In the genomic region with DNA sequence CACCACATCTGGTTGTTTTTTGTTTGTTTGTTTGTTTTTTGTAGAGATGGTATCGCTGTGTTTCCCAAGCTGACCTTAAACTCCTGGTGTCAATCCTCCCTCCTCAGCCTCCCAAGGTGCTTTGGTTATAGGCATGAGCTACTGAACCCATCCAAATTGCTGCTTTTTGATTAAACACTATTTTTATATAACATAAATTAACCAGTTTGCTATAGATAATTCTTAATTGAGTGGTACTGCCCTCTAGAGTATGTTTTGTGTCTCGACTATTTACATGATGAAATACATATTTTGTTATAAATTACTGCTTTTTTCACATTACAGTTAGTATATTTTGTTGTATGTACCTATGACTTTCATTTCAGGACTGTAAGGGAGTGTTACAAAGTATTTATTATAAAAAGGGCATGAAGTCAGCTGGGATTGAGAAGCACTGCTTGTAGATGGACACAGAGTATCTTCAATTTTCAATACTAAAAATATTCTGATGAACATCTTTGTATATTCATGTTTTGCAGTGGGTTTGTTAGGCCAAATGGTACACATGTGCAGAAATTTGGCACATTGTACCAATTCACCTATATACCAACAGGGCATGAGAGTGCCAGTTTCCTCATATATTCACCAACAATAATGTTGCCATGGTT, we compare ENCODE assay signal across 10 cellular contexts. TPM values are rescaled to one million over a fixed set of nuclear protein-coding genes. Genes with fewer than 3 reads are reported as not detected.
DNase-seq lines count a peak whose midpoint lies in the region; ATAC-seq and TF ChIP-seq lines count a peak whose summit lies in the region.
"Had no signal": no experiment of that assay in that cellular context is flagged by ENCODE, and none has a peak within 500 bp of the region (broad histone marks: within the 10 kb centered on the region; RNA-seq: fewer than 3 reads in every experiment).

No MANE protein-coding gene starts in this region.

- ATAC-seq in SK-N-SH treated with all-trans-retinoic acid at 6 μM for 48 hours = no peak
- no peak for ATAC-seq in GM21528 (IDR thresholded peaks at IDR 0.05; ENCODE audit: low FRiP score, unreplicated experiment)

- DNase-seq in SK-N-SH = peak; percentile 14
- peak; percentile 40 for DNase-seq in NAMALWA (ENCODE audit: low spot score)
- DNase-seq in dorsolateral prefrontal cortex = no peak
- peak; percentile 27 for DNase-seq in pons (ENCODE audit: low spot score)
- DNase-seq in stomach = no peak
- no peak for DNase-seq in NCI-H2227 (lab: John Stamatoyannopoulos, UW; ENCODE audit: unreplicated experiment)
- DNase-seq: occipital lobe had no signal

- H3K36me3 ChIP-seq in SK-N-SH (replicated peaks in 1 of 2; ENCODE audit: control insufficient read depth in 1 of 2, insufficient read depth in 2 of 2, low read length in 1 of 2) (no peaks in the 10 kb centered on the region), stomach (no peaks in the 10 kb centered on the region)
- H3K36me3 ChIP-seq: BLaER1 treated with 17β-estradiol and CSF1 and Interleukin-3, amounts not matched to agents 10 nM and 100 nM had no signal

- H3K9me3 ChIP-seq in SK-N-SH (no peaks in the 10 kb centered on the region), stomach (no peaks in the 10 kb centered on the region)

- H3K4me1 ChIP-seq in SK-N-SH (ENCODE audit: control insufficient read depth in 1 of 2, insufficient read depth in 2 of 2, low read depth in 1 of 2, low read length in 1 of 2) (no peaks in the 10 kb centered on the region), stomach (no peaks in the 10 kb centered on the region)
- H3K4me1 ChIP-seq: BLaER1 treated with 17β-estradiol and CSF1 and Interleukin-3, amounts not matched to agents 10 nM and 100 nM had no signal

- no peaks in the 10 kb centered on the region for H3K79me2 ChIP-seq in SK-N-SH (ENCODE audit: insufficient read depth)

- H3K9ac ChIP-seq in SK-N-SH = no peak overlapping the region
- H3K9ac ChIP-seq: BLaER1 treated with 17β-estradiol and CSF1 and Interleukin-3, amounts not matched to agents 10 nM and 100 nM had no signal

- WGBS in SK-N-SH (ENCODE audit: low lambda C conversion rate) = 45% methylated on average over 2 of the region's 2 CpGs
- 62 to 69% (median 68%) methylated on average over 2 of the region's 2 CpGs for WGBS in stomach, 5 donors

- TF ChIP-seq EP300 in SK-N-SH (IDR thresholded peaks at IDR 0.05; ENCODE audit: borderline replicate concordance in 1 of 2, low read depth in 1 of 2, low read length in 1 of 2) (no peak), stomach (IDR thresholded peaks at IDR 0.05) (no peak)

- TF ChIP-seq CTCF in SK-N-SH (IDR thresholded peaks at IDR 0.05) (peak; percentile 64), dorsolateral prefrontal cortex (IDR thresholded peaks at IDR 0.05 in 54 of 56, conservative IDR thresholded peaks at IDR 0.05 in 2 of 56; ENCODE audit: low read depth in 1 of 56, partially characterized antibody in 56 of 56) (peak in 54 of 56 donors; percentile 12 to 73 (median 49)), stomach (IDR thresholded peaks at IDR 0.05) (peak in 1 of 7 experiments; percentile 27)

- H3K4me3 ChIP-seq in SK-N-SH (ENCODE audit: low read depth in 2 of 2, low read length in 1 of 2) = no peak overlapping the region
- H3K4me3 ChIP-seq in dorsolateral prefrontal cortex = no peak overlapping the region
- no peak overlapping the region for H3K4me3 ChIP-seq in stomach
- H3K4me3 ChIP-seq: BLaER1 treated with 17β-estradiol and CSF1 and Interleukin-3, amounts not matched to agents 10 nM and 100 nM had no signal

- CTCF ChIA-PET in SK-N-SH (lab: Yijun Ruan, JAX) = interaction anchor here (0.6 to 3.3 kb wide), 9 partner anchors 13 to 873 kb away, joined by 3 to 19 read pairs (median 3); a partner anchor contains a TSS

- H3K27me3 ChIP-seq in SK-N-SH (ENCODE audit: insufficient read depth) (no peaks in the 10 kb centered on the region; the same call in 1 of the 2 replicates), dorsolateral prefrontal cortex (no peaks in the 10 kb centered on the region), stomach (no peaks in the 10 kb centered on the region)
- H3K27me3 ChIP-seq: BLaER1 treated with 17β-estradiol and CSF1 and Interleukin-3, amounts not matched to agents 10 nM and 100 nM had no signal

- TF ChIP-seq RAD21 in SK-N-SH (IDR thresholded peaks at IDR 0.05; ENCODE audit: low read length) = peak; percentile 43

- POLR2A ChIA-PET in SK-N-SH (lab: Yijun Ruan, JAX) = no interaction called here

- no peak overlapping the region for H3K4me2 ChIP-seq in SK-N-SH
- H3K4me2 ChIP-seq: BLaER1 treated with 17β-estradiol and CSF1 and Interleukin-3, amounts not matched to agents 10 nM and 100 nM had no signal

- H3K9me2 ChIP-seq in SK-N-SH = no peaks in the 10 kb centered on the region

- no peaks in the 10 kb centered on the region for H4K20me1 ChIP-seq in SK-N-SH (ENCODE audit: insufficient read depth)
- H4K20me1 ChIP-seq: BLaER1 treated with 17β-estradiol and CSF1 and Interleukin-3, amounts not matched to agents 10 nM and 100 nM had no signal

- no peak overlapping the region for H2AFZ ChIP-seq in SK-N-SH (ENCODE audit: low read depth)

- intact Hi-C loops in dorsolateral prefrontal cortex (cut with DNase I) = no loop called here
- intact Hi-C loops in stomach (cut with DNase I; ENCODE audit: low total_unique reads) = no loop called here

- H3K27ac ChIP-seq in SK-N-SH (ENCODE audit: low read depth in 2 of 2, low read length in 1 of 2) (no peak overlapping the region), dorsolateral prefrontal cortex (no peak overlapping the region), stomach (no peak overlapping the region)
- H3K27ac ChIP-seq: BLaER1 treated with 17β-estradiol and CSF1 and Interleukin-3, amounts not matched to agents 10 nM and 100 nM had no signal

- no peak for TF ChIP-seq POLR2A in stomach (IDR thresholded peaks at IDR 0.05)

- H3F3A ChIP-seq in SK-N-SH (replicated peaks; ENCODE audit: insufficient read depth) = no peaks in the 10 kb centered on the region

TF ChIP-seq in SK-N-SH, 30 proteins besides CTCF, POLR2A, EP300 and RAD21:
- TF ChIP-seq CHD2 (IDR thresholded peaks at IDR 0.05; ENCODE audit: low read length, partially characterized antibody) = no peak
- TF ChIP-seq MEF2A (IDR thresholded peaks at IDR 0.05; ENCODE audit: borderline replicate concordance, low read depth) = no peak
- TF ChIP-seq ELF1 (IDR thresholded peaks at IDR 0.05) = no peak
- TF ChIP-seq NRF1 (IDR thresholded peaks at IDR 0.05; ENCODE audit: low read depth, low read length) = no peak
- TF ChIP-seq EZH2phosphoT487 (IDR thresholded peaks at IDR 0.05; ENCODE audit: borderline replicate concordance, low read depth) = no peak
- TF ChIP-seq GABPA (IDR thresholded peaks at IDR 0.05; ENCODE audit: low read depth) = no peak
- TF ChIP-seq TCF12 (IDR thresholded peaks at IDR 0.05) = no peak

TF ChIP-seq in SK-N-SH treated with all-trans-retinoic acid at 6 μM for 48 hours, 23 proteins besides CTCF, POLR2A, EP300 and RAD21:
- TF ChIP-seq, protein P1, sequence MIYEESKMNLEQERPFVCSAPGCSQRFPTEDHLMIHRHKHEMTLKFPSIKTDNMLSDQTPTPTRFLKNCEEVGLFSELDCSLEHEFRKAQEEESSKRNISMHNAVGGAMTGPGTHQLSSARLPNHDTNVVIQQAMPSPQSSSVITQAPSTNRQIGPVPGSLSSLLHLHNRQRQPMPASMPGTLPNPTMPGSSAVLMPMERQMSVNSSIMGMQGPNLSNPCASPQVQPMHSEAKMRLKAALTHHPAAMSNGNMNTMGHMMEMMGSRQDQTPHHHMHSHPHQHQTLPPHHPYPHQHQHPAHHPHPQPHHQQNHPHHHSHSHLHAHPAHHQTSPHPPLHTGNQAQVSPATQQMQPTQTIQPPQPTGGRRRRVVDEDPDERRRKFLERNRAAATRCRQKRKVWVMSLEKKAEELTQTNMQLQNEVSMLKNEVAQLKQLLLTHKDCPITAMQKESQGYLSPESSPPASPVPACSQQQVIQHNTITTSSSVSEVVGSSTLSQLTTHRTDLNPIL (CRISPR knock-in tag; IDR thresholded peaks at IDR 0.05; ENCODE audit: low read depth) = no peak
- TF ChIP-seq ISL1 (CRISPR knock-in tag; IDR thresholded peaks at IDR 0.05) = no peak
- TF ChIP-seq, protein P2, sequence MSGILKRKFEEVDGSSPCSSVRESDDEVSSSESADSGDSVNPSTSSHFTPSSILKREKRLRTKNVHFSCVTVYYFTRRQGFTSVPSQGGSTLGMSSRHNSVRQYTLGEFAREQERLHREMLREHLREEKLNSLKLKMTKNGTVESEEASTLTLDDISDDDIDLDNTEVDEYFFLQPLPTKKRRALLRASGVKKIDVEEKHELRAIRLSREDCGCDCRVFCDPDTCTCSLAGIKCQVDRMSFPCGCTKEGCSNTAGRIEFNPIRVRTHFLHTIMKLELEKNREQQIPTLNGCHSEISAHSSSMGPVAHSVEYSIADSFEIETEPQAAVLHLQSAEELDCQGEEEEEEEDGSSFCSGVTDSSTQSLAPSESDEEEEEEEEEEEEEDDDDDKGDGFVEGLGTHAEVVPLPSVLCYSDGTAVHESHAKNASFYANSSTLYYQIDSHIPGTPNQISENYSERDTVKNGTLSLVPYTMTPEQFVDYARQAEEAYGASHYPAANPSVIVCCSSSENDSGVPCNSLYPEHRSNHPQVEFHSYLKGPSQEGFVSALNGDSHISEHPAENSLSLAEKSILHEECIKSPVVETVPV (CRISPR knock-in tag; IDR thresholded peaks at IDR 0.05) = no peak

RNA-seq across cellular contexts. Expression of a gene that starts 14.9 kb away (rescaled TPM):
- 26.1 and 32.3 TPM in 2 replicates for polyA plus RNA-seq in SK-N-SH (2012; rRNA removed)
- polyA plus RNA-seq in SK-N-SH (2012; cell fraction: cytosol; rRNA removed) = 29.8 and 33.2 TPM in 2 replicates
- 34.5 and 54.7 TPM in 2 replicates for polyA plus RNA-seq in SK-N-SH (2012; cell fraction: nucleus; rRNA removed)
- 100 to 1,000 TPM in 2 of 120 experiments, 10 to 100 TPM in 118; 54.6 to 110 (median 75.2) TPM for total RNA-seq in dorsolateral prefrontal cortex
- 100 to 1,000 TPM in 4 of 5 donors, 10 to 100 TPM in 1; 80.8 to 246 (median 128) TPM for total RNA-seq in stomach
- 10 to 100 TPM; 17.4 to 27.5 (median 20.5) TPM for polyA plus RNA-seq in stomach

Comparison
In these comparisons a context has a peak if more than half of its experiments do, and no peak if none do; other contexts are left out.
1. DNase-seq: peak in SK-N-SH (single experiment), NAMALWA (single experiment) and pons (single experiment); none in dorsolateral prefrontal cortex (0 of 10), stomach (single experiment) and NCI-H2227 (single experiment).